11 cellular contexts compared by ENCODE assay signal in genomic region chr11:64900263-64900678, GRCh38. TPM values are rescaled to one million over a fixed set of nuclear protein-coding genes. Genes with fewer than 3 reads are reported as not detected.
DNase-seq lines count a peak whose midpoint lies in the region; ATAC-seq and TF ChIP-seq lines count a peak whose summit lies in the region.
"Had no signal": no experiment of that assay in that cellular context is flagged by ENCODE, and none has a peak within 500 bp of the region (broad histone marks: within the 10 kb centered on the region; RNA-seq: fewer than 3 reads in every experiment).

No MANE protein-coding gene starts in this region.

- H3K9me2 ChIP-seq in OCI-LY1 (ENCODE audit: low read depth, low read length) = no peaks in the 10 kb centered on the region

- no peaks in the 10 kb centered on the region for H4K20me1 ChIP-seq in OCI-LY1 (ENCODE audit: insufficient read depth, low read length)

- H3K9ac ChIP-seq in OCI-LY1 (ENCODE audit: low read length) = no peak overlapping the region; the same call in 1 of the 2 replicates
- H3K9ac ChIP-seq: GM23248 had no signal

- H3K36me3 ChIP-seq in OCI-LY1 (ENCODE audit: insufficient read depth, low read length) (peaks cover 47% of the 10 kb centered on the region), Peyer's patch (peaks cover 0 to 90% (median 0%) of the 10 kb centered on the region in 3 donors)

- H3K9me3 ChIP-seq in OCI-LY1 (ENCODE audit: low read length) (no peaks in the 10 kb centered on the region), Peyer's patch (no peaks in the 10 kb centered on the region)
- H3K9me3 ChIP-seq: spleen had no signal

- H3K4me2 ChIP-seq in OCI-LY1 (ENCODE audit: low read length) = no peak overlapping the region

- no peaks in the 10 kb centered on the region for H3F3A ChIP-seq in OCI-LY1 (ENCODE audit: insufficient read depth, low read length)

- TF ChIP-seq CTCF in OCI-LY1 (IDR thresholded peaks at IDR 0.05; ENCODE audit: low read length) (no peak), fibroblast of mammary gland (conservative IDR thresholded peaks at IDR 0.05; ENCODE audit: control insufficient read depth, insufficient read depth, low read depth, low read length) (no peak), Peyer's patch (IDR thresholded peaks at IDR 0.05) (no peak)

- no peak for TF ChIP-seq POLR2A in Peyer's patch (IDR thresholded peaks at IDR 0.05)

- H3K4me1 ChIP-seq in OCI-LY1 (ENCODE audit: insufficient read depth, low read length, severe bottlenecking) (peaks cover 7% of the 10 kb centered on the region), Peyer's patch (no peaks in the 10 kb centered on the region)

- H3K27me3 ChIP-seq in OCI-LY1 (ENCODE audit: insufficient read depth, low read length) (no peaks in the 10 kb centered on the region), Peyer's patch (no peaks in the 10 kb centered on the region)
- H3K27me3 ChIP-seq: spleen had no signal

- H2AFZ ChIP-seq in OCI-LY1 (ENCODE audit: low read length) = no peak overlapping the region
- H2AFZ ChIP-seq: GM23248 had no signal

- DNase-seq in activated T-cell treated with anti-CD3 and anti-CD28 coated beads for 24 hours (ENCODE audit: low read depth) (peak; percentile 69), fibroblast of mammary gland (ENCODE audit: low read depth) (peak; percentile 47), Peyer's patch (no peak)
- peak; percentile 49 to 61 for DNase-seq in stimulated activated CD8-positive, alpha-beta memory T cell treated with anti-CD3 and anti-CD28 coated beads, Interleukin-7, amount 100 ng/mL, for 4 hours (ENCODE audit: low read depth in 2 of 2)
- DNase-seq: GM23248, islet precursor cell, spleen had no signal

- H3K4me3 ChIP-seq in OCI-LY1 (ENCODE audit: low read depth, low read length, poor library complexity, severe bottlenecking) = no peak overlapping the region
- no peak overlapping the region for H3K4me3 ChIP-seq in fibroblast of mammary gland (ENCODE audit: control insufficient read depth, low read depth, low read length)
- no peak overlapping the region for H3K4me3 ChIP-seq in Peyer's patch
- H3K4me3 ChIP-seq: GM23248, spleen had no signal

- H3K27ac ChIP-seq in OCI-LY1 (ENCODE audit: low read depth, low read length, poor library complexity, severe bottlenecking) (peak overlapping the region; percentile 36), Peyer's patch (no peak overlapping the region)
- H3K27ac ChIP-seq: GM23248 had no signal

- ATAC-seq in GM21825 (IDR thresholded peaks at IDR 0.05; ENCODE audit: unreplicated experiment) = no peak
- ATAC-seq in HG02852 (IDR thresholded peaks at IDR 0.05; ENCODE audit: unreplicated experiment) = no peak
- ATAC-seq in GM21423 (IDR thresholded peaks at IDR 0.05; ENCODE audit: unreplicated experiment) = no peak

- no peaks in the 10 kb centered on the region for H3K79me2 ChIP-seq in OCI-LY1 (ENCODE audit: insufficient read depth, low read length)

RNA-seq across cellular contexts. Expression of gene ATG2A, which starts 16.7 kb away (rescaled TPM):
- 10 to 100 TPM; 38.8 to 79.6 (median 66.6) TPM for total RNA-seq in Peyer's patch

RNA-seq across cellular contexts. Expression of gene EHD1, which starts 21.9 kb away (rescaled TPM):
- 100 to 1,000 TPM in 2 of 4 donors, 10 to 100 TPM in 2; 56.2 to 185 (median 98.6) TPM for total RNA-seq in Peyer's patch

RNA-seq across cellular contexts. Expression of gene PPP2R5B, which starts 24.2 kb away (rescaled TPM):
- 10 to 100 TPM; 20.0 to 46.2 (median 22.5) TPM for total RNA-seq in Peyer's patch

RNA-seq across cellular contexts. Expression of gene GPHA2, which starts 35.4 kb away (rescaled TPM):
- not detected for total RNA-seq in Peyer's patch
- total RNA-seq: GM23248, spleen had no signal

RNA-seq across cellular contexts. Expression of gene CDC42BPG, which starts 55.8 kb away (rescaled TPM):
- total RNA-seq in Peyer's patch = 10 to 100 TPM; 25.6 to 78.6 (median 52.1) TPM
- total RNA-seq: GM23248 had no signal

Comparison
In these comparisons a context has a peak if more than half of its experiments do, and no peak if none do; other contexts are left out.
1. DNase-seq: peak in activated T-cell treated with anti-CD3 and anti-CD28 coated beads for 24 hours (single experiment), fibroblast of mammary gland (single experiment) and stimulated activated CD8-positive, alpha-beta memory T cell treated with anti-CD3 and anti-CD28 coated beads, Interleukin-7, amount 100 ng/mL, for 4 hours (2 of 2); none in Peyer's patch (0 of 3).